18 cellular contexts compared by ENCODE assay signal in the genomic region with DNA sequence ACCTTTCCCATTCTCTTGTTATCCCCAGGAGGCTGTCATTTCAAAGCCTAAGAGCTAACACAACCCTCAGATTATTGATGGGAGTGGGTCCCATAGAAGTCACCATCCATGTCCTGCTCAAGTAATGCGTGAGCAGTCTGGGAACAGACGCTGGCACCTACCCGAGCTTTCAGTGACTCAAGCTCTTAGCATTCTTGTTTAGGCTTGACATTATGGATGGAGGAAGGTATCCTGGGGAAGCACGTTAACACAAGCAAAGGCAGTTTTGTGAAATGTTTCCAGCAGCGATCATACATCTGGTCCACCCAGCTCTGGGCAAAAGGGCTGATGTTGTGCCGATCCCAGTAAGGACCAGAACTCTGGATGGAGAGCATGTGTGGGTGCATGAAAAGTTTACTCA. TPM values are rescaled to one million over a fixed set of nuclear protein-coding genes. Genes with fewer than 3 reads are reported as not detected.
A peak's percentile ranks its signal among the peaks of the same experiment; 100 is the strongest.
DNase-seq lines count a peak whose midpoint lies in the region; FAIRE-seq and TF ChIP-seq lines count a peak whose summit lies in the region.
"Had no signal": no experiment of that assay in that cellular context is flagged by ENCODE, and none has a peak within 500 bp of the region (broad histone marks: within the 10 kb centered on the region; RNA-seq: fewer than 3 reads in every experiment).

No MANE protein-coding gene starts in this region.

- no peak for FAIRE-seq in astrocyte (lab: Jason Lieb, UNC)
- FAIRE-seq: A204.1, GM12892, HepG2, HTR-8/SVneo had no signal

- no peaks in the 10 kb centered on the region for H3K23me2 ChIP-seq in H9 (ENCODE audit: insufficient read length, low read depth, low read length, poor library complexity, severe bottlenecking)

- DNase-seq in H9: peak; percentile 18
- peak; percentile 10 for DNase-seq in astrocyte (ENCODE audit: low read depth)
- peak; percentile 1 for DNase-seq in epithelial cell of prostate (ENCODE audit: low read depth, low spot score)
- no peak for DNase-seq in neuronal stem cell (ENCODE audit: low spot score)
- DNase-seq in NK-92 treated with Interleukin-12 subunit alpha and Interleukin-12 subunit beta, amount 100 ng/mL, for 24 hours (lab: John Stamatoyannopoulos, UW): no peak
- DNase-seq in NCI-H226: no peak
- no peak for DNase-seq in NOMO-1 (lab: John Stamatoyannopoulos, UW; ENCODE audit: unreplicated experiment in 2 of 2)
- DNase-seq: BE2C; CD4-positive, alpha-beta memory T cell; DMS79; GDM1 had no signal

- H3K56ac ChIP-seq in H9 (ENCODE audit: insufficient read length, low read depth, low read length): no peak overlapping the region

- H2AFZ ChIP-seq in H9 (ENCODE audit: low read length) (no peak overlapping the region), astrocyte (ENCODE audit: low read depth, low read length) (no peak overlapping the region), neuronal stem cell (ENCODE audit: low read length) (no peak overlapping the region)
- H2AFZ ChIP-seq: GM23338 had no signal

- H4K5ac ChIP-seq in H9 (ENCODE audit: insufficient read length, low read depth, low read length): no peak overlapping the region

- H3K79me2 ChIP-seq in H9 (ENCODE audit: insufficient read depth, low read length): no peaks in the 10 kb centered on the region
- H3K79me2 ChIP-seq in astrocyte (ENCODE audit: insufficient read depth, low read length): no peaks in the 10 kb centered on the region

- H2BK120ac ChIP-seq in H9 (ENCODE audit: low read depth, low read length, poor library complexity, severe bottlenecking) (no peak overlapping the region), neuronal stem cell (ENCODE audit: low read depth, low read length) (no peak overlapping the region)

- no peak overlapping the region for H3T11ph ChIP-seq in H9 (ENCODE audit: low read length)

- H3K27ac Mint-ChIP-seq in H9 (no peak overlapping the region), astrocyte (ENCODE audit: unreplicated experiment) (no peak overlapping the region)
- H3K27ac Mint-ChIP-seq: CD4-positive, alpha-beta memory T cell; GM23338 had no signal

- no peaks in the 10 kb centered on the region for H3K4me1 ChIP-seq in H9 (ENCODE audit: insufficient read depth, low read length)
- peaks cover 3% of the 10 kb centered on the region for H3K4me1 ChIP-seq in astrocyte (ENCODE audit: insufficient read depth, low read length)
- H3K4me1 ChIP-seq in neuronal stem cell (ENCODE audit: control insufficient read depth in 2 of 2, insufficient read depth in 1 of 2, low read depth in 1 of 2, low read length in 2 of 2): no peaks in the 10 kb centered on the region

- H3K27ac ChIP-seq in H9 (ENCODE audit: insufficient read length, low read depth, low read length): no peak overlapping the region
- no peak overlapping the region for H3K27ac ChIP-seq in astrocyte (ENCODE audit: low read depth, low read length)
- H3K27ac ChIP-seq in epithelial cell of prostate: no peak overlapping the region
- no peak overlapping the region for H3K27ac ChIP-seq in neuronal stem cell (replicated peaks; ENCODE audit: low read length)
- H3K27ac ChIP-seq: C4-2B had no signal

- no peak overlapping the region for H2BK20ac ChIP-seq in H9 (ENCODE audit: low read depth, low read length, poor library complexity, severe bottlenecking)

- no peaks in the 10 kb centered on the region for H3K27me3 ChIP-seq in H9 (ENCODE audit: insufficient read depth, low read length)
- no peaks in the 10 kb centered on the region for H3K27me3 ChIP-seq in astrocyte (ENCODE audit: insufficient read depth, low read length)
- H3K27me3 ChIP-seq in neuronal stem cell (ENCODE audit: control insufficient read depth in 3 of 3, insufficient read depth in 3 of 3, low read depth in 1 of 3, low read length in 3 of 3): peaks cover 0 to 4% (median 0%) of the 10 kb centered on the region in 3 experiments
- H3K27me3 ChIP-seq: BE2C had no signal

- H3K9me3 Mint-ChIP-seq in H9 (no peaks in the 10 kb centered on the region; a peak in 1 of 5 replicates), astrocyte (ENCODE audit: unreplicated experiment) (no peaks in the 10 kb centered on the region)
- H3K9me3 Mint-ChIP-seq: GM23338 had no signal

- H3K4me3 ChIP-seq in astrocyte (ENCODE audit: insufficient read depth, low read depth, low read length) (no peak overlapping the region), neuronal stem cell (ENCODE audit: low read length in 2 of 2) (no peak overlapping the region)
- H3K4me3 ChIP-seq: GM23338, HAP-1 had no signal

- no peak for TF ChIP-seq CTCF in H9 (conservative IDR thresholded peaks at IDR 0.05)
- TF ChIP-seq CTCF in astrocyte (IDR thresholded peaks at IDR 0.05; ENCODE audit: insufficient read depth, low read depth, low read length): no peak

- H3K79me1 ChIP-seq in H9 (ENCODE audit: insufficient read depth, low read depth, low read length, poor library complexity, severe bottlenecking) (no peaks in the 10 kb centered on the region), neuronal stem cell (ENCODE audit: low read depth, low read length) (no peaks in the 10 kb centered on the region)

- H3K18ac ChIP-seq in H9 (ENCODE audit: insufficient read length, low read depth, low read length) (no peak overlapping the region), neuronal stem cell (ENCODE audit: low read length) (no peak overlapping the region)

- no CpG with 5 or more reads among the region's 6 CpGs for WGBS in H9 (ENCODE audit: extremely low coverage, insufficient read length, low lambda C conversion rate)
- no CpG with 5 or more reads among the region's 6 CpGs for whole genome bisulfite sequencing in neuronal stem cell (ENCODE audit: extremely low coverage in 2 of 2, insufficient read length in 2 of 2, insufficient replicate concordance in 1 of 2), 2 donors

- H4K91ac ChIP-seq in H9 (ENCODE audit: insufficient read length, low read depth, low read length) (no peak overlapping the region), neuronal stem cell (ENCODE audit: low read depth, low read length, poor library complexity) (no peak overlapping the region)

- H2AK5ac ChIP-seq in H9 (ENCODE audit: insufficient read length, low read length) (no peak overlapping the region), neuronal stem cell (ENCODE audit: low read depth, low read length) (no peak overlapping the region)

- H2BK15ac ChIP-seq in H9 (ENCODE audit: low read depth, low read length) (no peak overlapping the region), neuronal stem cell (ENCODE audit: low read length) (no peak overlapping the region)

- H3K4me2 ChIP-seq in H9 (ENCODE audit: insufficient read depth, insufficient read length, low read length): no peak overlapping the region
- H3K4me2 ChIP-seq in astrocyte (ENCODE audit: low read length): no peak overlapping the region
- no peak overlapping the region for H3K4me2 ChIP-seq in neuronal stem cell (ENCODE audit: insufficient read depth, low read length, poor library complexity, severe bottlenecking)
- H3K4me2 ChIP-seq: GM23338 had no signal

- H3K23ac ChIP-seq in H9 (ENCODE audit: insufficient read length, low read depth, low read length) (no peak overlapping the region), neuronal stem cell (ENCODE audit: low read depth, low read length, poor library complexity) (no peak overlapping the region)

- H4K8ac ChIP-seq in H9 (replicated peaks; ENCODE audit: insufficient read length, low read depth, low read length) (no peak overlapping the region), neuronal stem cell (ENCODE audit: low read depth, low read length) (no peak overlapping the region)

- H4K20me1 ChIP-seq in H9 (ENCODE audit: control insufficient read depth, insufficient read depth, insufficient read length) (no peaks in the 10 kb centered on the region), astrocyte (ENCODE audit: insufficient read depth, low read length) (no peaks in the 10 kb centered on the region)

- no peaks in the 10 kb centered on the region for H3K36me3 Mint-ChIP-seq in H9 (ENCODE audit: insufficient read depth in 1 of 3, low read depth in 3 of 3)
- H3K36me3 Mint-ChIP-seq in astrocyte (ENCODE audit: low read depth, unreplicated experiment): no peaks in the 10 kb centered on the region
- H3K36me3 Mint-ChIP-seq: CD4-positive, alpha-beta memory T cell had no signal

- H3K14ac ChIP-seq in H9 (ENCODE audit: insufficient read depth, low read length): no peak overlapping the region
- H3K14ac ChIP-seq in neuronal stem cell (ENCODE audit: low read length): peak overlapping the region; percentile 40

- H2BK5ac ChIP-seq in H9 (ENCODE audit: insufficient read length, low read length) (no peak overlapping the region), neuronal stem cell (ENCODE audit: low read length) (no peak overlapping the region)

- H3K9me3 ChIP-seq in H9 (ENCODE audit: control insufficient read depth, low read depth, low read length) (no peaks in the 10 kb centered on the region), astrocyte (ENCODE audit: insufficient read depth, low read depth, low read length) (no peaks in the 10 kb centered on the region), neuronal stem cell (replicated peaks in 1 of 2; ENCODE audit: control insufficient read depth in 2 of 2, insufficient read depth in 1 of 2, low read depth in 1 of 2, low read length in 2 of 2) (no peaks in the 10 kb centered on the region)
- H3K9me3 ChIP-seq: BE2C, HAP-1 had no signal

- H3K4me3 Mint-ChIP-seq in H9 (no peak overlapping the region), astrocyte (ENCODE audit: unreplicated experiment) (no peak overlapping the region)
- H3K4me3 Mint-ChIP-seq: CD4-positive, alpha-beta memory T cell; GM23338 had no signal

- H3K4me1 Mint-ChIP-seq in H9 (peaks cover 0 to 3% of the 10 kb centered on the region in 2 experiments; a peak in 1 of 4 replicates), astrocyte (ENCODE audit: low read depth, unreplicated experiment) (peaks cover 13% of the 10 kb centered on the region)
- H3K4me1 Mint-ChIP-seq: CD4-positive, alpha-beta memory T cell had no signal

- H2BK12ac ChIP-seq in H9 (ENCODE audit: insufficient read length, low read depth, low read length) (no peak overlapping the region), neuronal stem cell (ENCODE audit: low read length) (no peak overlapping the region)

- H3K9ac ChIP-seq in H9 (ENCODE audit: extremely low read depth, insufficient read length, low read length) (no peak overlapping the region), astrocyte (ENCODE audit: low read length) (no peak overlapping the region), neuronal stem cell (ENCODE audit: low read depth, low read length, poor library complexity) (no peak overlapping the region)

- H3K4ac ChIP-seq in H9 (ENCODE audit: low read depth, low read length) (no peak overlapping the region), neuronal stem cell (ENCODE audit: low read length) (no peak overlapping the region)

- H3K36me3 ChIP-seq in astrocyte (ENCODE audit: insufficient read depth, low read length) (no peaks in the 10 kb centered on the region), neuronal stem cell (replicated peaks in 1 of 2; ENCODE audit: control insufficient read depth in 2 of 2, insufficient read depth in 2 of 2, low read length in 2 of 2) (no peaks in the 10 kb centered on the region)
- H3K36me3 ChIP-seq: BE2C, HAP-1 had no signal

- H3K27me3 Mint-ChIP-seq in H9 (ENCODE audit: low read depth) (peaks cover 4% of the 10 kb centered on the region; the same call in 1 of the 2 replicates), astrocyte (ENCODE audit: low read depth, unreplicated experiment) (peaks cover 12% of the 10 kb centered on the region)

RNA-seq across cellular contexts. Expression of gene AUTS2, which starts 30.0 kb away (rescaled TPM):
- total RNA-seq in H9 (2021): 232 and 256 TPM in 2 replicates
- total RNA-seq in astrocyte: 68.2 and 73.2 TPM in 2 replicates
- polyA plus RNA-seq in neuronal stem cell (2013, experiment 1 of 2): 20.8 TPM
- polyA plus RNA-seq in neuronal stem cell (2013, experiment 2 of 2): 19.9 TPM
- polyA plus RNA-seq: HepG2 had no signal

Comparison
In these comparisons a context has a peak if more than half of its experiments do, and no peak if none do; other contexts are left out.
1. DNase-seq: peak in H9 (single experiment), astrocyte (single experiment) and epithelial cell of prostate (single experiment); none in neuronal stem cell (single experiment), NK-92 treated with Interleukin-12 subunit alpha and Interleukin-12 subunit beta, amount 100 ng/mL, for 24 hours (single experiment), NCI-H226 (single experiment) and NOMO-1 (0 of 2).